31 cellular contexts compared by ENCODE assay signal in genomic region chr17:44928136-44928535, GRCh38. TPM values are rescaled to one million over a fixed set of nuclear protein-coding genes. Genes with fewer than 3 reads are reported as not detected.
"Had no signal": no experiment of that assay in that cellular context is flagged by ENCODE, and none has a peak within 500 bp of the region (broad histone marks: within the 10 kb centered on the region; RNA-seq: fewer than 3 reads in every experiment).

No MANE protein-coding gene starts in this region.

- H3K4me3 Mint-ChIP-seq: activated CD4-positive, alpha-beta T cell treated with anti-CD3 and anti-CD28 coated beads for 36 hours; activated CD8-positive, alpha-beta memory T cell treated with anti-CD3 and anti-CD28 coated beads, Interleukin-2, amount 10 ng/mL, durations not matched to agents 7 days and 5 days; activated CD8-positive, alpha-beta T cell treated with anti-CD3 and anti-CD28 coated beads, Interleukin-2, amount 10 ng/mL, durations not matched to agents 7 days and 5 days; activated T-cell treated with anti-CD3 and anti-CD28 coated beads, Interleukin-2, amount 50 U/mL, for 72 hours; brain; effector memory CD8-positive, alpha-beta T cell; nephron had no signal

- H3K27me3 Mint-ChIP-seq: activated CD4-positive, alpha-beta T cell treated with anti-CD3 and anti-CD28 coated beads for 36 hours; activated CD8-positive, alpha-beta memory T cell treated with anti-CD3 and anti-CD28 coated beads, Interleukin-2, amount 10 ng/mL, durations not matched to agents 7 days and 5 days; brain had no signal

- ATAC-seq: activated CD4-positive, alpha-beta T cell treated with anti-CD3 and anti-CD28 coated beads for 36 hours; activated CD8-positive, alpha-beta memory T cell treated with anti-CD3 and anti-CD28 coated beads, Interleukin-2, amount 10 ng/mL, durations not matched to agents 7 days and 5 days; activated CD8-positive, alpha-beta T cell treated with anti-CD3 and anti-CD28 coated beads, Interleukin-2, amount 10 ng/mL, durations not matched to agents 7 days and 5 days; effector memory CD8-positive, alpha-beta T cell; esophagus mucosa; heart left ventricle; left lobe of liver; mucosa of descending colon had no signal

- DNase-seq: activated CD4-positive, CD25-positive, alpha-beta regulatory T cell; activated CD8-positive, alpha-beta memory T cell treated with anti-CD3 and anti-CD28 coated beads, Interleukin-2, amount 10 ng/mL, durations not matched to agents 7 days and 5 days; activated CD8-positive, alpha-beta T cell treated with anti-CD3 and anti-CD28 coated beads, Interleukin-2, amount 10 ng/mL, durations not matched to agents 7 days and 5 days; activated naive CD4-positive, alpha-beta T cell treated with anti-CD3 and anti-CD28 coated beads, Interleukin-2, amount 50 U/mL, for 16 hours; activated T-cell treated with anti-CD3 and anti-CD28 coated beads, Interleukin-2, amount 50 U/mL, for 72 hours; adrenal gland; cortex of kidney; effector memory CD8-positive, alpha-beta T cell; foreskin fibroblast; heart left ventricle; kidney glomerular epithelial cell; retina; stimulated activated CD4-positive, alpha-beta T cell treated with anti-CD3 and anti-CD28 coated beads, Interleukin-15, amount 100 ng/mL, for 24 hours; stimulated activated CD4-positive, alpha-beta T cell treated with anti-CD3 and anti-CD28 coated beads, Interleukin-2, amount 100 ng/mL, for 24 hours; stimulated activated naive CD4-positive, alpha-beta T cell had no signal

- H3K27ac ChIP-seq: adrenal gland, ascending aorta, cardiac muscle cell, heart left ventricle, suprapubic skin, tibial artery had no signal

- H3K4me1 ChIP-seq: adrenal gland, ascending aorta, suprapubic skin, tibial artery had no signal

- H3K9me3 ChIP-seq: adrenal gland, ascending aorta, heart left ventricle, mucosa of descending colon, suprapubic skin, tibial artery had no signal

- H3K36me3 Mint-ChIP-seq: brain had no signal

- H3K27me3 ChIP-seq: adrenal gland, ascending aorta, cardiac muscle cell, heart left ventricle, suprapubic skin, tibial artery had no signal

- H3K36me3 ChIP-seq: adrenal gland, ascending aorta, suprapubic skin, tibial artery had no signal

- H3K4me1 Mint-ChIP-seq: activated CD4-positive, alpha-beta T cell treated with anti-CD3 and anti-CD28 coated beads for 36 hours; nephron had no signal

- H3K27ac Mint-ChIP-seq: activated CD4-positive, alpha-beta T cell treated with anti-CD3 and anti-CD28 coated beads for 36 hours; activated CD8-positive, alpha-beta memory T cell treated with anti-CD3 and anti-CD28 coated beads, Interleukin-2, amount 10 ng/mL, durations not matched to agents 7 days and 5 days; activated CD8-positive, alpha-beta T cell treated with anti-CD3 and anti-CD28 coated beads, Interleukin-2, amount 10 ng/mL, durations not matched to agents 7 days and 5 days; activated T-cell treated with anti-CD3 and anti-CD28 coated beads, Interleukin-2, amount 50 U/mL, for 72 hours; brain; nephron; progenitor cell of endocrine pancreas had no signal

- H3K9me3 Mint-ChIP-seq: activated T-cell treated with anti-CD3 and anti-CD28 coated beads, Interleukin-2, amount 50 U/mL, for 72 hours; brain; effector memory CD8-positive, alpha-beta T cell; nephron had no signal

- H3K4me3 ChIP-seq: adrenal gland, ascending aorta, cardiac muscle cell, heart left ventricle, mucosa of descending colon, smooth muscle cell, suprapubic skin, tibial artery had no signal

RNA-seq across cellular contexts. Expression of gene GFAP, which starts 12.8 kb away (rescaled TPM):
- total RNA-seq: activated CD4-positive, alpha-beta T cell treated with anti-CD3 and anti-CD28 coated beads for 36 hours; activated CD8-positive, alpha-beta memory T cell treated with anti-CD3 and anti-CD28 coated beads, Interleukin-2, amount 10 ng/mL, durations not matched to agents 7 days and 5 days; activated CD8-positive, alpha-beta T cell treated with anti-CD3 and anti-CD28 coated beads, Interleukin-2, amount 10 ng/mL, durations not matched to agents 7 days and 5 days; activated T-cell treated with anti-CD3 and anti-CD28 coated beads, Interleukin-2, amount 50 U/mL, for 72 hours; esophagus mucosa; lung microvascular endothelial cell; osteocyte; progenitor cell of endocrine pancreas; T-helper 1 cell treated with Interleukin-12 subunit alpha and Interleukin-12 subunit beta and Interleukin-4 antibody, amounts not matched to agents 30 ng/mL and 1 ng/mL, for 36 hours had no signal

RNA-seq across cellular contexts. Expression of gene KIF18B, which starts 19.4 kb away (rescaled TPM):
- total RNA-seq: ascending aorta, mesenteric fat pad had no signal

RNA-seq across cellular contexts. Expression of gene C1QL1, which starts 40.0 kb away (rescaled TPM):
- total RNA-seq: ascending aorta, mesenteric fat pad, smooth muscle cell, suprapubic skin had no signal
